1 cellular context compared by ENCODE assay signal in genomic region chr2:74373985-74374384, GRCh38.
TF ChIP-seq lines count a peak whose summit lies in the region.

No MANE protein-coding gene starts in this region.

TF ChIP-seq in SK-N-SH treated with all-trans-retinoic acid at 6 μM for 48 hours, 23 proteins besides CTCF, POLR2A, EP300 and RAD21 (continued from another document):
- TF ChIP-seq TSHZ2 (CRISPR knock-in tag; IDR thresholded peaks at IDR 0.05), result no peak
- TF ChIP-seq PATZ1 (CRISPR knock-in tag; IDR thresholded peaks at IDR 0.05; ENCODE audit: borderline replicate concordance), result no peak
- TF ChIP-seq TCF4 (CRISPR knock-in tag; IDR thresholded peaks at IDR 0.05; ENCODE audit: borderline replicate concordance), result no peak
- no peak for TF ChIP-seq TOX (CRISPR knock-in tag; IDR thresholded peaks at IDR 0.05; ENCODE audit: borderline replicate concordance)
- TF ChIP-seq ARNTL (CRISPR knock-in tag; IDR thresholded peaks at IDR 0.05; ENCODE audit: borderline replicate concordance, low read depth), result no peak
